ENCODE assay signal across 2 cellular contexts in the genomic region with DNA sequence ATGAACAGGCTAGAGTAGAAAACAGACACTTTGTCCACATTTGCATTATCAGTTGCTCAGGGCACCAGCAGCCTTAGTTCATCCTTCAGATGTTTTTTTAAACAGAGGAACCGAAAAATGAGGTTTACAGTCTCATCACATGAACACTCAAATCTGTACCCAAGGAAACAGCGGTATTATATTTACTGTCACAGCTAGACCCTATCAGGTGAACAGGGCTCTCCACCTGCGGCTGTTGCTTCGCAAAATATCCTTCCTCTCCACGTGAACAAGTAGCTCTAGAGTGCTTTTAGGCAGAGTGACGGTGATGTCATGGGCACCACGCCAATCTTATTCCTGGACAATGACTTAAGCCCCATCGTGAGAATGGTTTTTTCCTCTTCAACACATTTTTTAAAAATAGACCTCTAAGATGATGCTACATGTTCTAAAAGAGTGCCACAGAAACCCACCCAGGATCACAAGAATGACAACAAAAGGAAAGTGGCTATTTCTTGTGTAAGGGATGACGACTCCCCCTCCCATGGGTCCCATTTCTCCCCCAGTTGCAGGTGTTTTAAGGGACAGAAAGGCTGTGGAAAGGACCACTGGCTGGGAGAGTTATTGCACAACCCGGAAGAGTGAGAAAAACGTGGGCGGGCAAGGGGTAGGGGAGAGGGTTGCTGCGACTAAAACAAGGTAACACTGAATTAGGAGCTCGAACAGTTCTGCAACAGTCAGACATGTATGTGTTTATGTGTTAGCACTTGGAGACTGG.
TF ChIP-seq lines count a peak whose summit lies in the region.

No MANE protein-coding gene starts in this region.

TF ChIP-seq in HCT116, 20 proteins besides CTCF, POLR2A, EP300 and RAD21:
- TF ChIP-seq YY1 (IDR thresholded peaks at IDR 0.05; ENCODE audit: extremely low read depth, insufficient replicate concordance, low read depth, low read length), result no peak
- TF ChIP-seq, protein P1, sequence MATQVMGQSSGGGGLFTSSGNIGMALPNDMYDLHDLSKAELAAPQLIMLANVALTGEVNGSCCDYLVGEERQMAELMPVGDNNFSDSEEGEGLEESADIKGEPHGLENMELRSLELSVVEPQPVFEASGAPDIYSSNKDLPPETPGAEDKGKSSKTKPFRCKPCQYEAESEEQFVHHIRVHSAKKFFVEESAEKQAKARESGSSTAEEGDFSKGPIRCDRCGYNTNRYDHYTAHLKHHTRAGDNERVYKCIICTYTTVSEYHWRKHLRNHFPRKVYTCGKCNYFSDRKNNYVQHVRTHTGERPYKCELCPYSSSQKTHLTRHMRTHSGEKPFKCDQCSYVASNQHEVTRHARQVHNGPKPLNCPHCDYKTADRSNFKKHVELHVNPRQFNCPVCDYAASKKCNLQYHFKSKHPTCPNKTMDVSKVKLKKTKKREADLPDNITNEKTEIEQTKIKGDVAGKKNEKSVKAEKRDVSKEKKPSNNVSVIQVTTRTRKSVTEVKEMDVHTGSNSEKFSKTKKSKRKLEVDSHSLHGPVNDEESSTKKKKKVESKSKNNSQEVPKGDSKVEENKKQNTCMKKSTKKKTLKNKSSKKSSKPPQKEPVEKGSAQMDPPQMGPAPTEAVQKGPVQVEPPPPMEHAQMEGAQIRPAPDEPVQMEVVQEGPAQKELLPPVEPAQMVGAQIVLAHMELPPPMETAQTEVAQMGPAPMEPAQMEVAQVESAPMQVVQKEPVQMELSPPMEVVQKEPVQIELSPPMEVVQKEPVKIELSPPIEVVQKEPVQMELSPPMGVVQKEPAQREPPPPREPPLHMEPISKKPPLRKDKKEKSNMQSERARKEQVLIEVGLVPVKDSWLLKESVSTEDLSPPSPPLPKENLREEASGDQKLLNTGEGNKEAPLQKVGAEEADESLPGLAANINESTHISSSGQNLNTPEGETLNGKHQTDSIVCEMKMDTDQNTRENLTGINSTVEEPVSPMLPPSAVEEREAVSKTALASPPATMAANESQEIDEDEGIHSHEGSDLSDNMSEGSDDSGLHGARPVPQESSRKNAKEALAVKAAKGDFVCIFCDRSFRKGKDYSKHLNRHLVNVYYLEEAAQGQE (IDR thresholded peaks at IDR 0.05; ENCODE audit: low read depth), result no peak
- no peak for TF ChIP-seq SIN3A (IDR thresholded peaks at IDR 0.05; ENCODE audit: low read depth)
- no peak for TF ChIP-seq JUND (IDR thresholded peaks at IDR 0.05)
- TF ChIP-seq EZH2phosphoT487 (IDR thresholded peaks at IDR 0.05; ENCODE audit: borderline replicate concordance), result no peak
- TF ChIP-seq FOSL1 (IDR thresholded peaks at IDR 0.05; ENCODE audit: low read depth), result no peak
- TF ChIP-seq, protein P2, sequence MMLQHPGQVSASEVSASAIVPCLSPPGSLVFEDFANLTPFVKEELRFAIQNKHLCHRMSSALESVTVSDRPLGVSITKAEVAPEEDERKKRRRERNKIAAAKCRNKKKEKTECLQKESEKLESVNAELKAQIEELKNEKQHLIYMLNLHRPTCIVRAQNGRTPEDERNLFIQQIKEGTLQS (IDR thresholded peaks at IDR 0.05), result no peak
- no peak for TF ChIP-seq SRF (IDR thresholded peaks at IDR 0.05; ENCODE audit: low read depth)
- TF ChIP-seq SP1 (IDR thresholded peaks at IDR 0.05; ENCODE audit: low read depth), result no peak
- no peak for TF ChIP-seq POLR2AphosphoS5 (IDR thresholded peaks at IDR 0.05; ENCODE audit: low read depth, low read length)
- TF ChIP-seq ZNF274 (IDR thresholded peaks at IDR 0.05; ENCODE audit: low read depth, low read length), result no peak

TF ChIP-seq in H1, 55 proteins besides CTCF, POLR2A, EP300 and RAD21 (continued from another document):
- no peak for TF ChIP-seq EZH2 (IDR thresholded peaks at IDR 0.05; ENCODE audit: low read depth, low read length, severe bottlenecking)
